1 cellular context compared by ENCODE assay signal in the genomic region with DNA sequence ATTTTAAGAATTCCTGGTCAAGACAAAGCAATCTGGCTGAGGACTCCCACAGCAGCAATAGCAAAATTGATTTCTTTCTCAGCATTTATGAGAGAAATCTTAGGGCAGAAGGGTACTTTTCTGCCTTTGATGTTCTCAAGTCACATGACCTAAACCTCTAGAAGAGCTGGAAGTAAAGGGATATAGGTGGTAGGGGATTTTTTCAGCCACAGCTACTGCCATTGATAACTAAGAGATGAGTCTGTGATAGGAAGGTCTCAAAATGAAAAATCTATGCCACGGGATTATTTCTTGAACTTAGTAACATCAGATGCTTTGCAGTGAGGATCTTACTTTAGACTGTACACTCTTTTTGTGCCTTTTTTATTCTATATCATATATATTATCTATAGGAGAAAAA.
TF ChIP-seq lines count a peak whose summit lies in the region.

No MANE protein-coding gene starts in this region.

TF ChIP-seq in HepG2, 621 proteins besides CTCF, POLR2A, EP300 and RAD21 (continued from another document):
- TF ChIP-seq, protein P1, sequence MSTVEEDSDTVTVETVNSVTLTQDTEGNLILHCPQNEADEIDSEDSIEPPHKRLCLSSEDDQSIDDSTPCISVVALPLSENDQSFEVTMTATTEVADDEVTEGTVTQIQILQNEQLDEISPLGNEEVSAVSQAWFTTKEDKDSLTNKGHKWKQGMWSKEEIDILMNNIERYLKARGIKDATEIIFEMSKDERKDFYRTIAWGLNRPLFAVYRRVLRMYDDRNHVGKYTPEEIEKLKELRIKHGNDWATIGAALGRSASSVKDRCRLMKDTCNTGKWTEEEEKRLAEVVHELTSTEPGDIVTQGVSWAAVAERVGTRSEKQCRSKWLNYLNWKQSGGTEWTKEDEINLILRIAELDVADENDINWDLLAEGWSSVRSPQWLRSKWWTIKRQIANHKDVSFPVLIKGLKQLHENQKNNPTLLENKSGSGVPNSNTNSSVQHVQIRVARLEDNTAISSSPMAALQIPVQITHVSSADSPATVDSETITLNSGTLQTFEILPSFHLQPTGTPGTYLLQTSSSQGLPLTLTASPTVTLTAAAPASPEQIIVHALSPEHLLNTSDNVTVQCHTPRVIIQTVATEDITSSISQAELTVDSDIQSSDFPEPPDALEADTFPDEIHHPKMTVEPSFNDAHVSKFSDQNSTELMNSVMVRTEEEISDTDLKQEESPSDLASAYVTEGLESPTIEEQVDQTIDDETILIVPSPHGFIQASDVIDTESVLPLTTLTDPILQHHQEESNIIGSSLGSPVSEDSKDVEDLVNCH (CRISPR knock-in tag; IDR thresholded peaks at IDR 0.05): no peak
- TF ChIP-seq PCBP2 (optimal IDR thresholded peaks at IDR 0.05; ENCODE audit: low read depth, low read length, poor library complexity, severe bottlenecking): no peak
- TF ChIP-seq, protein P2, sequence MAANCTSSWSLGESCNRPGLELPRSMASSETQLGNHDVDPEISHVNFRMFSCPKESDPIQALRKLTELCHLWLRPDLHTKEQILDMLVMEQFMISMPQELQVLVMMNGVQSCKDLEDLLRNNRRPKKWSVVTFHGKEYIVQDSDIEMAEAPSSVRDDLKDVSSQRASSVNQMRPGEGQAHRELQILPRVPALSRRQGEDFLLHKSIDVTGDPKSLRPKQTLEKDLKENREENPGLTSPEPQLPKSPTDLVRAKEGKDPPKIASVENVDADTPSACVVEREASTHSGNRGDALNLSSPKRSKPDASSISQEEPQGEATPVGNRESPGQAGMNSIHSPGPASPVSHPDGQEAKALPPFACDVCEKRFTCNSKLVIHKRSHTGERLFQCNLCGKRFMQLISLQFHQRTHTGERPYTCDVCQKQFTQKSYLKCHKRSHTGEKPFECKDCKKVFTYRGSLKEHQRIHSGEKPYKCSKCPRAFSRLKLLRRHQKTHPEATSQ (CRISPR knock-in tag; IDR thresholded peaks at IDR 0.05; ENCODE audit: borderline replicate concordance): no peak
- no peak for TF ChIP-seq ZFP62 (CRISPR knock-in tag; IDR thresholded peaks at IDR 0.05)
- TF ChIP-seq ZNF251 (CRISPR knock-in tag; IDR thresholded peaks at IDR 0.05): no peak
- no peak for TF ChIP-seq ZNF713 (CRISPR knock-in tag; IDR thresholded peaks at IDR 0.05)
- no peak for TF ChIP-seq ZNF83 (CRISPR knock-in tag; IDR thresholded peaks at IDR 0.05; ENCODE audit: borderline replicate concordance)
- TF ChIP-seq ZNF670 (CRISPR knock-in tag; IDR thresholded peaks at IDR 0.05; ENCODE audit: borderline replicate concordance): no peak
- no peak for TF ChIP-seq SMC3 (IDR thresholded peaks at IDR 0.05; ENCODE audit: low read length)
- no peak for TF ChIP-seq ZNF354B (CRISPR knock-in tag; IDR thresholded peaks at IDR 0.05)
- no peak for TF ChIP-seq MBD4 (IDR thresholded peaks at IDR 0.05; ENCODE audit: borderline replicate concordance, low read length)
- no peak for TF ChIP-seq NFIB (CRISPR knock-in tag; IDR thresholded peaks at IDR 0.05; ENCODE audit: borderline replicate concordance)
- TF ChIP-seq ONECUT2 (CRISPR knock-in tag; IDR thresholded peaks at IDR 0.05): no peak
- no peak for TF ChIP-seq NFIC (IDR thresholded peaks at IDR 0.05; ENCODE audit: low read length)
- no peak for TF ChIP-seq RFXANK (CRISPR knock-in tag; IDR thresholded peaks at IDR 0.05)
- no peak for TF ChIP-seq ZNF451 (CRISPR knock-in tag; IDR thresholded peaks at IDR 0.05)
TF ChIP-seq in HepG2: peak in this region for 0.
